In genomic region chr16:67268136-67268579, GRCh38 we compare ENCODE assay signal across 12 cellular contexts. TPM values are rescaled to one million over a fixed set of nuclear protein-coding genes. Genes with fewer than 3 reads are reported as not detected.
DNase-seq lines count a peak whose midpoint lies in the region; ATAC-seq and TF ChIP-seq lines count a peak whose summit lies in the region.
"Had no signal": no experiment of that assay in that cellular context is flagged by ENCODE, and none has a peak within 500 bp of the region (broad histone marks: within the 10 kb centered on the region; RNA-seq: fewer than 3 reads in every experiment).

No MANE protein-coding gene starts in this region.

- H3K27ac ChIP-seq in body of pancreas, result no peak overlapping the region
- H3K27ac ChIP-seq: BLaER1 treated with 17β-estradiol and CSF1 and Interleukin-3, amounts not matched to agents 10 nM and 100 nM; SJCRH30; vagina had no signal

- peak; percentile 71 for ATAC-seq in body of pancreas
- no peak for ATAC-seq in HG03342 (IDR thresholded peaks at IDR 0.05; ENCODE audit: unreplicated experiment)
- no peak for ATAC-seq in HG02588 (IDR thresholded peaks at IDR 0.05; ENCODE audit: unreplicated experiment)
- no peak for ATAC-seq in GM19463 (IDR thresholded peaks at IDR 0.05; ENCODE audit: unreplicated experiment)

- no peak overlapping the region for H3K4me3 ChIP-seq in body of pancreas
- H3K4me3 ChIP-seq: BLaER1 treated with 17β-estradiol and CSF1 and Interleukin-3, amounts not matched to agents 10 nM and 100 nM; SJCRH30; vagina had no signal

- no peaks in the 10 kb centered on the region for H3K27me3 ChIP-seq in body of pancreas
- H3K27me3 ChIP-seq: BLaER1 treated with 17β-estradiol and CSF1 and Interleukin-3, amounts not matched to agents 10 nM and 100 nM; SJCRH30; vagina had no signal

- TF ChIP-seq CTCF in body of pancreas (IDR thresholded peaks at IDR 0.05), result no peak

- WGBS in body of pancreas, 2 donors, result 41 to 46% methylated on average over 4 to 5 of the region's 5 CpGs

- DNase-seq in AG08396 (ENCODE audit: low spot score), result peak; percentile 80
- DNase-seq in LoVo (ENCODE audit: low spot score), result peak; percentile 45
- DNase-seq in body of pancreas, result peak in 3 of 4 donors; percentile 22 to 52 (median 50)
- DNase-seq in kidney glomerular epithelial cell (lab: John Stamatoyannopoulos, UW), result peak; percentile 76
- no peak for DNase-seq in D341Med (ENCODE audit: low spot score)
- DNase-seq: NCI-H1092 treated with DMSO at 0.1 percent for 48 hours, SJCRH30 had no signal

- H3K4me1 ChIP-seq in body of pancreas, result no peaks in the 10 kb centered on the region
- H3K4me1 ChIP-seq: SJCRH30, vagina had no signal

- intact Hi-C loops in body of pancreas (cut with DNase I), result no loop called here

- TF ChIP-seq POLR2A in body of pancreas (IDR thresholded peaks at IDR 0.05), result no peak

- H3K36me3 ChIP-seq in body of pancreas (replicated peaks in 1 of 2; ENCODE audit: insufficient read depth in 1 of 2, low read depth in 2 of 2), result no peaks in the 10 kb centered on the region
- H3K36me3 ChIP-seq: BLaER1 treated with 17β-estradiol and CSF1 and Interleukin-3, amounts not matched to agents 10 nM and 100 nM; SJCRH30; vagina had no signal

- no peaks in the 10 kb centered on the region for H3K9me3 ChIP-seq in body of pancreas
- H3K9me3 ChIP-seq: BLaER1 treated with 17β-estradiol and CSF1 and Interleukin-3, amounts not matched to agents 10 nM and 100 nM; SJCRH30; vagina had no signal

RNA-seq across cellular contexts. Expression of gene PLEKHG4, which starts 11.2 kb away (rescaled TPM):
- 10 to 100 TPM; 21.8 to 29.6 TPM for total RNA-seq in body of pancreas
- total RNA-seq: SJCRH30 had no signal

RNA-seq across cellular contexts. Expression of gene SLC9A5, which starts 19.4 kb away (rescaled TPM):
- total RNA-seq in body of pancreas, result under 1 TPM; 0.26 to 0.33 TPM

RNA-seq across cellular contexts. Expression of gene FHOD1, which starts 20.9 kb away (rescaled TPM):
- 10 to 100 TPM; 12.2 to 26.4 TPM for total RNA-seq in body of pancreas

RNA-seq across cellular contexts. Expression of gene TMEM208, which starts 41.2 kb away (rescaled TPM):
- total RNA-seq in body of pancreas, result 10 to 100 TPM; 35.8 to 48.1 TPM

RNA-seq across cellular contexts. Expression of gene KCTD19, which starts 58.4 kb away (rescaled TPM):
- under 1 TPM in 1 of 2 donors, not detected in 1; under 0.01 TPM for total RNA-seq in body of pancreas
- total RNA-seq: vagina had no signal
